In the genomic region with DNA sequence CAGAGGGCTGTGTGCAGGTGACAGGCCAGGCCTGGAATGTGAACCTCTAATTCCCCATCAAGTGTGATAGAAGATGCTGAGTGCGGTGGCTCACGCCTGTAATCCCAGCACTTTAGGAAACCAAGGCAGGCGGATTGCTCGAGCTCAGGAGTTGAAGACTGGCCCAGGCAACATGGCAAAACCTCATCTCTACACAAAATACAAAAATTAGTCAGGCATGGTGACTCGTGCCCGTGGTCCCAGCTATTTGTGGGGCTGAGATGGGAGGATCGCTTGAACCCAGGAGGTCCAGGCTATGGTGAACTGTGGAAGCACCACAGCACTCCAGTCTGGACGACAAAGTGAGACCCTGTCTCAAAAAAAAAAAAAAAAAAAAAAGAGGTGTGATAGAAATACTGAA, we compare ENCODE assay signal across 20 cellular contexts.
"Had no signal": no experiment of that assay in that cellular context is flagged by ENCODE, and none has a peak within 500 bp of the region (broad histone marks: within the 10 kb centered on the region; RNA-seq: fewer than 3 reads in every experiment).

No MANE protein-coding gene starts in this region.

- H3K27ac ChIP-seq: epithelial cell of prostate, sigmoid colon, spleen, suprapubic skin, transverse colon, vagina, WERI-Rb-1 had no signal

- ATAC-seq: activated CD8-positive, alpha-beta T cell treated with anti-CD3 and anti-CD28 coated beads, Interleukin-2, amount 10 ng/mL, durations not matched to agents 7 days and 5 days; left lobe of liver had no signal

- H3K9me3 ChIP-seq: sigmoid colon, spleen, suprapubic skin, transverse colon, vagina had no signal

- H3K27me3 ChIP-seq: sigmoid colon, spleen, suprapubic skin, transverse colon, vagina had no signal

- H3K4me1 ChIP-seq: sigmoid colon had no signal

- H3K4me3 ChIP-seq: sigmoid colon, spleen, suprapubic skin, transverse colon, vagina had no signal

- DNase-seq: activated CD4-positive, alpha-beta T cell treated with anti-CD3 and anti-CD28 coated beads for 1 hour; activated CD8-positive, alpha-beta T cell treated with anti-CD3 and anti-CD28 coated beads, Interleukin-2, amount 10 ng/mL, durations not matched to agents 7 days and 5 days; activated naive CD4-positive, alpha-beta T cell; activated naive CD8-positive, alpha-beta T cell treated with anti-CD3 and anti-CD28 coated beads, Interleukin-2, amount 10 ng/mL, durations not matched to agents 7 days and 5 days; anterior cingulate cortex; central memory CD4-positive, alpha-beta T cell; endodermal cell; head of caudate nucleus; kidney; nephron progenitor cell; nucleus accumbens; sigmoid colon; spleen; stimulated activated naive CD4-positive, alpha-beta T cell treated with Interleukin-2 at 50 U/mL for 16 hours; transverse colon; WERI-Rb-1 had no signal

- H3K36me3 ChIP-seq: sigmoid colon, spleen, suprapubic skin, transverse colon, vagina, WERI-Rb-1 had no signal
